In the genomic region with DNA sequence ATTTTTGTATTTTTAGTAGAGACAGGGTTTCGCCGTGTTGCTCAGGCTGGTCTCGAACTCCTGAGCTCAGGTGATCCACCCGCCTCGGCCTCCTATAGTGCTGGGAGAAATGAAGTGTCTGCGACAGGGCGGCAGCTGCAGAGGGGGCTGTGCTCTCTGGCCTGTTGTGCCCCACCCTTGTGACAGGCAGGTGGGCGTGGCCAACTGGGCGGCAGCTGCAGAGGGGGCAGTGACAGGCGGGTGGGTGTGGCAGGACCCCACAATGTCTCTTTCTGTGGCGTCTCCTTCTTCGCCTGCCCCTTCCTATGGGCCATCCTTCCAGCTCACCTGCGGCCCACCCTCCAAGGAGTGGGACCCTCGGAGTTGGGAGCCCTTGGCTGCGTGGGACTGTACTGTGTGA, we compare ENCODE assay signal across 1 cellular context.
A peak's percentile ranks its signal among the peaks of the same experiment; 100 is the strongest.
TF ChIP-seq lines count a peak whose summit lies in the region.

No MANE protein-coding gene starts in this region.

TF ChIP-seq in K562, 482 proteins besides CTCF, POLR2A, EP300 and RAD21 (continued from another document):
- TF ChIP-seq, protein P1, sequence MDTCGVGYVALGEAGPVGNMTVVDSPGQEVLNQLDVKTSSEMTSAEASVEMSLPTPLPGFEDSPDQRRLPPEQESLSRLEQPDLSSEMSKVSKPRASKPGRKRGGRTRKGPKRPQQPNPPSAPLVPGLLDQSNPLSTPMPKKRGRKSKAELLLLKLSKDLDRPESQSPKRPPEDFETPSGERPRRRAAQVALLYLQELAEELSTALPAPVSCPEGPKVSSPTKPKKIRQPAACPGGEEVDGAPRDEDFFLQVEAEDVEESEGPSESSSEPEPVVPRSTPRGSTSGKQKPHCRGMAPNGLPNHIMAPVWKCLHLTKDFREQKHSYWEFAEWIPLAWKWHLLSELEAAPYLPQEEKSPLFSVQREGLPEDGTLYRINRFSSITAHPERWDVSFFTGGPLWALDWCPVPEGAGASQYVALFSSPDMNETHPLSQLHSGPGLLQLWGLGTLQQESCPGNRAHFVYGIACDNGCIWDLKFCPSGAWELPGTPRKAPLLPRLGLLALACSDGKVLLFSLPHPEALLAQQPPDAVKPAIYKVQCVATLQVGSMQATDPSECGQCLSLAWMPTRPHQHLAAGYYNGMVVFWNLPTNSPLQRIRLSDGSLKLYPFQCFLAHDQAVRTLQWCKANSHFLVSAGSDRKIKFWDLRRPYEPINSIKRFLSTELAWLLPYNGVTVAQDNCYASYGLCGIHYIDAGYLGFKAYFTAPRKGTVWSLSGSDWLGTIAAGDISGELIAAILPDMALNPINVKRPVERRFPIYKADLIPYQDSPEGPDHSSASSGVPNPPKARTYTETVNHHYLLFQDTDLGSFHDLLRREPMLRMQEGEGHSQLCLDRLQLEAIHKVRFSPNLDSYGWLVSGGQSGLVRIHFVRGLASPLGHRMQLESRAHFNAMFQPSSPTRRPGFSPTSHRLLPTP (IDR thresholded peaks at IDR 0.05; ENCODE audit: borderline replicate concordance, extremely low read depth, insufficient read length): no peak
- TF ChIP-seq TFAP4 (CRISPR knock-in tag; IDR thresholded peaks at IDR 0.05; ENCODE audit: borderline replicate concordance) (peak; percentile 38; the same call in 1 of the 2 replicates), PATZ1 (CRISPR knock-in tag; IDR thresholded peaks at IDR 0.05; ENCODE audit: borderline replicate concordance) (no peak)
TF ChIP-seq in K562: peak in this region for 5.
